ENCODE assay signal across 33 cellular contexts in the genomic region with DNA sequence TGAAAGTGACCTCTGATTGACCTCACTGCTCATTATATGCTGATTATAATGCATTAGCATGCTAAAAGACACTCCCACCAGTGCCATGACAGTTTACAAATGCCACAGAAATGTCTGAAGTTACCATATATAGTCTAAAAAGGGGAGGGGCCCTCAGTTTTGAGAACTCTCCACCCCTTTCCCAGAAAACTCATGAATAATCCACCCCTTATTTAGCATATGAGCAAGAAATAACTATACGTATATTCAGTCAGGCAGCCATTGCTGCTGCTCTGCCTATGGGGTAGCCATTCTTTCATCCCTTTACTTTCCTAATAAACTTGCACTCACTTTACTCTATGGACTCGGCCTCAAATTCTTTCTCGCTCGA.
"Had no signal": no experiment of that assay in that cellular context is flagged by ENCODE, and none has a peak within 500 bp of the region (broad histone marks: within the 10 kb centered on the region; RNA-seq: fewer than 3 reads in every experiment).

No MANE protein-coding gene starts in this region.

- ATAC-seq: activated CD8-positive, alpha-beta memory T cell treated with anti-CD3 and anti-CD28 coated beads, Interleukin-2, amount 10 ng/mL, durations not matched to agents 7 days and 5 days; activated T-cell treated with anti-CD3 and anti-CD28 coated beads, Interleukin-2, amount 50 U/mL, for 72 hours; activated T-helper 17 cell treated with anti-CD3 and anti-CD28 coated beads, Interleukin-2, amount 50 U/mL, for 72 hours; body of pancreas had no signal

- H3K4me1 ChIP-seq: body of pancreas, breast epithelium, Peyer's patch, SJSA1 had no signal

- H3K27me3 ChIP-seq: body of pancreas, breast epithelium, Peyer's patch, SJSA1 had no signal

- DNase-seq: activated B cell treated with CpG ODN at 0.5 μM for 24 hours; activated CD4-positive, alpha-beta memory T cell treated with anti-CD3 and anti-CD28 coated beads, Interleukin-2, amount 10 ng/mL, durations not matched to agents 7 days and 5 days; activated CD4-positive, alpha-beta T cell treated with anti-CD3 and anti-CD28 coated beads for 4 hours; activated CD4-positive, alpha-beta T cell treated with anti-CD3 and anti-CD28 coated beads, Interleukin-2, amount 50 U/mL, for 1 hour; activated CD4-positive, CD25-positive, alpha-beta regulatory T cell treated with anti-CD3 and anti-CD28 coated beads, Interleukin-2, amount 50 U/mL, for 72 hours; activated CD8-positive, alpha-beta memory T cell treated with anti-CD3 and anti-CD28 coated beads for 24 hours; activated CD8-positive, alpha-beta memory T cell treated with anti-CD3 and anti-CD28 coated beads, Interleukin-2, amount 10 ng/mL, durations not matched to agents 7 days and 5 days; activated CD8-positive, alpha-beta memory T cell treated with anti-CD3 and anti-CD28 coated beads, Interleukin-2, amount 50 U/mL, for 48 hours; activated effector memory CD4-positive, alpha-beta T cell treated with anti-CD3 and anti-CD28 coated beads, Interleukin-2, amount 50 U/mL, for 16 hours; activated naive CD4-positive, alpha-beta T cell; activated naive CD4-positive, alpha-beta T cell treated with anti-CD3 and anti-CD28 coated beads, Interleukin-2, amount 50 U/mL, for 16 hours; activated naive CD8-positive, alpha-beta T cell treated with anti-CD3 and anti-CD28 coated beads for 36 hours; activated T-cell treated with anti-CD3 and anti-CD28 coated beads, Interleukin-2, amount 50 U/mL, for 72 hours; amniotic stem cell; aorta; body of pancreas; NCI-H1105; NCI-H1417 treated with DMSO at 0.1 percent for 48 hours; NCI-H1930; NCI-H2081 treated with DMSO at 0.1 percent for 48 hours; NCI-H226; NCI-H446 treated with DMSO at 0.1 percent for 48 hours; NCI-H524; NCI-H69; NCI-H82; Peyer's patch; RPMI8226; SHP77 treated with DMSO at 0.1 percent for 48 hours; SK-N-SH had no signal

- H3K4me3 ChIP-seq: body of pancreas, breast epithelium, Peyer's patch, SJSA1 had no signal

- H3K27ac ChIP-seq: body of pancreas, breast epithelium, Peyer's patch, SJSA1, VCaP had no signal

- H3K36me3 ChIP-seq: breast epithelium, Peyer's patch, SJSA1 had no signal

- H3K9me3 ChIP-seq: body of pancreas, Peyer's patch, SJSA1, SK-N-SH had no signal

- H3K4me2 ChIP-seq: SK-N-SH had no signal

- H3K9ac ChIP-seq: SK-N-SH had no signal
